ENCODE assay signal across 8 cellular contexts in genomic region chr1:32716312-32717126, GRCh38. TPM values are rescaled to one million over a fixed set of nuclear protein-coding genes. Genes with fewer than 3 reads are reported as not detected.
DNase-seq lines count a peak whose midpoint lies in the region; ATAC-seq, FAIRE-seq and TF ChIP-seq lines count a peak whose summit lies in the region.

No MANE protein-coding gene starts in this region.

- peak; percentile 6 for FAIRE-seq in H54 (lab: Jason Lieb, UNC)

- peak in 4 of 5 donors; percentile 18 to 28 (median 24) for DNase-seq in CD4-positive, alpha-beta memory T cell
- no peak for DNase-seq in H54 (ENCODE audit: insufficient read length, low spot score)
- peak; percentile 90 for DNase-seq in NCI-H2171 (lab: John Stamatoyannopoulos, UW)
- peak; percentile 60 for DNase-seq in activated CD4-positive, CD25-positive, alpha-beta regulatory T cell treated with anti-CD3 and anti-CD28 coated beads, Interleukin-2, amount 50 U/mL, for 72 hours
- peak; percentile 13 for DNase-seq in fibroblast of villous mesenchyme (ENCODE audit: low read depth)
- peak; percentile 92 to 94 for DNase-seq in trophoblast cell
- DNase-seq in ascending aorta (ENCODE audit: low spot score in 2 of 2), result no peak

- no peaks in the 10 kb centered on the region for H3K9me3 ChIP-seq in CD4-positive, alpha-beta memory T cell (ENCODE audit: control insufficient read depth in 1 of 2, low read length in 2 of 2)
- H3K9me3 ChIP-seq in trophoblast cell (ENCODE audit: insufficient read depth, low read depth, low read length), result no peaks in the 10 kb centered on the region
- H3K9me3 ChIP-seq in ascending aorta, result no peaks in the 10 kb centered on the region

- TF ChIP-seq CTCF in fibroblast of villous mesenchyme (IDR thresholded peaks at IDR 0.05; ENCODE audit: insufficient read depth, low read depth, low read length) (no peak), ascending aorta (IDR thresholded peaks at IDR 0.05) (no peak)

- H3K27ac Mint-ChIP-seq in CD4-positive, alpha-beta memory T cell, result peak overlapping the region in 1 of 7 donors; percentile 36

- H3K79me1 ChIP-seq in trophoblast cell (ENCODE audit: low read length), result peaks cover 2% of the 10 kb centered on the region

- no CpG with 5 or more reads among the region's 9 CpGs for whole genome bisulfite sequencing in trophoblast cell (ENCODE audit: extremely low coverage, insufficient coverage, insufficient read length)

- no peaks in the 10 kb centered on the region for H3K36me3 ChIP-seq in CD4-positive, alpha-beta memory T cell (ENCODE audit: insufficient read depth, low read length)
- H3K36me3 ChIP-seq in trophoblast cell (ENCODE audit: control insufficient read depth in 1 of 2, insufficient read depth in 2 of 2, low read length in 2 of 2) (no peaks in the 10 kb centered on the region), ascending aorta (no peaks in the 10 kb centered on the region)

- peaks cover 3 to 17% (median 7%) of the 10 kb centered on the region in 4 donors for H3K4me1 Mint-ChIP-seq in CD4-positive, alpha-beta memory T cell

- peak overlapping the region; percentile 22 for H3K14ac ChIP-seq in trophoblast cell (ENCODE audit: low read length)

- peak overlapping the region; percentile 6 for H4K12ac ChIP-seq in trophoblast cell (ENCODE audit: low read depth, low read length)

- H2BK120ac ChIP-seq in trophoblast cell (ENCODE audit: insufficient read depth, low read length, poor library complexity), result peak overlapping the region; percentile 4

- CTCF ChIA-PET in CD4-positive, alpha-beta memory T cell (lab: Charles Lee; ENCODE audit: partially characterized antibody), result interaction anchor here (1.0 to 8.5 kb wide), 2 partner anchors 10 to 58 kb away, joined by 3 to 184 read pairs; no protein-coding TSS in a partner anchor

- H2BK5ac ChIP-seq in trophoblast cell (ENCODE audit: low read depth, low read length, poor library complexity), result no peak overlapping the region

- no peak overlapping the region for H3K27ac ChIP-seq in CD4-positive, alpha-beta memory T cell (ENCODE audit: low read depth, low read length)
- H3K27ac ChIP-seq in trophoblast cell (ENCODE audit: low read depth, low read length), result no peak overlapping the region
- H3K27ac ChIP-seq in ascending aorta, result no peak overlapping the region

- intact Hi-C loops in CD4-positive, alpha-beta memory T cell (cut with micrococcal nuclease), result no loop called here
- intact Hi-C loops in ascending aorta (cut with DNase I), result loop anchor here (10.0 kb wide), 1 partner anchor 368 kb away; the partner anchor contains the start of gene AZIN2

- no peak overlapping the region for H3K4ac ChIP-seq in trophoblast cell (ENCODE audit: low read depth, low read length)

- no peak for ATAC-seq in GM19328 (IDR thresholded peaks at IDR 0.05; ENCODE audit: unreplicated experiment)

- no peak overlapping the region for H3K4me3 ChIP-seq in CD4-positive, alpha-beta memory T cell (ENCODE audit: low read length in 2 of 2)
- H3K4me3 ChIP-seq in fibroblast of villous mesenchyme (ENCODE audit: low read depth, low read length) (no peak overlapping the region), trophoblast cell (ENCODE audit: low read depth, low read length) (no peak overlapping the region), ascending aorta (no peak overlapping the region)

- peak overlapping the region in 2 of 8 donors; percentile 35 to 45 for H3K4me3 Mint-ChIP-seq in CD4-positive, alpha-beta memory T cell

- no peak overlapping the region for H3K23ac ChIP-seq in trophoblast cell (ENCODE audit: low read length)

- H3K36me3 Mint-ChIP-seq in CD4-positive, alpha-beta memory T cell, result no peaks in the 10 kb centered on the region

- H3K9me3 Mint-ChIP-seq in CD4-positive, alpha-beta memory T cell, result no peaks in the 10 kb centered on the region

- H3K9ac ChIP-seq in trophoblast cell (ENCODE audit: low read length), result no peak overlapping the region

- H3K27me3 Mint-ChIP-seq in CD4-positive, alpha-beta memory T cell, result peaks cover 0 to 2% of the 10 kb centered on the region in 2 donors

- peaks cover 15% of the 10 kb centered on the region for H3K4me1 ChIP-seq in CD4-positive, alpha-beta memory T cell (ENCODE audit: insufficient read depth, low read length)
- H3K4me1 ChIP-seq in trophoblast cell (ENCODE audit: control insufficient read depth in 1 of 2, insufficient read depth in 2 of 2, low read length in 2 of 2), result peaks cover 6 to 8% of the 10 kb centered on the region in 2 experiments
- H3K4me1 ChIP-seq in ascending aorta, result no peaks in the 10 kb centered on the region

- H2AK5ac ChIP-seq in trophoblast cell (ENCODE audit: low read length), result no peak overlapping the region

- no peaks in the 10 kb centered on the region for H3K27me3 ChIP-seq in CD4-positive, alpha-beta memory T cell (ENCODE audit: insufficient read depth, low read length)
- H3K27me3 ChIP-seq in trophoblast cell (ENCODE audit: insufficient read depth, low read length) (no peaks in the 10 kb centered on the region), ascending aorta (no peaks in the 10 kb centered on the region)

- H4K91ac ChIP-seq in trophoblast cell (ENCODE audit: low read depth, low read length), result peak overlapping the region; percentile 32

- H4K8ac ChIP-seq in trophoblast cell (ENCODE audit: low read depth, low read length), result peak overlapping the region; percentile 43

- H2AFZ ChIP-seq in trophoblast cell (ENCODE audit: insufficient read depth, low read length, poor library complexity), result peak overlapping the region; percentile 40

- TF ChIP-seq POLR2A in H54 (IDR thresholded peaks at IDR 0.05; ENCODE audit: low read depth, low read length), result no peak

- POLR2A ChIA-PET in CD4-positive, alpha-beta memory T cell (lab: Charles Lee; ENCODE audit: partially characterized antibody), result no interaction called here

- H3K18ac ChIP-seq in trophoblast cell (ENCODE audit: low read length), result peak overlapping the region; percentile 4

- H2BK12ac ChIP-seq in trophoblast cell (ENCODE audit: low read length), result peak overlapping the region; percentile 23

- H3K79me2 ChIP-seq in trophoblast cell (ENCODE audit: control insufficient read depth, insufficient read depth, low read length, poor library complexity), result no peaks in the 10 kb centered on the region

- peak overlapping the region; percentile 21 for H3K4me2 ChIP-seq in trophoblast cell (ENCODE audit: low read length)

RNA-seq across cellular contexts. Expression of gene SYNC, which starts 13.9 kb away (rescaled TPM):
- not detected for total RNA-seq in CD4-positive, alpha-beta memory T cell
- not detected for polyA plus RNA-seq in CD4-positive, alpha-beta memory T cell
- 56.0 and 72.5 TPM in 2 replicates for total RNA-seq in fibroblast of villous mesenchyme
- 2.2 and 2.3 TPM in 2 replicates for polyA plus RNA-seq in trophoblast cell (2013)
- total RNA-seq in ascending aorta, result 87.3 TPM

Comparison
In these comparisons a context has a peak if more than half of its experiments do, and no peak if none do; other contexts are left out.
1. DNase-seq: peak in CD4-positive, alpha-beta memory T cell (4 of 5), NCI-H2171 (single experiment), activated CD4-positive, CD25-positive, alpha-beta regulatory T cell treated with anti-CD3 and anti-CD28 coated beads, Interleukin-2, amount 50 U/mL, for 72 hours (single experiment), fibroblast of villous mesenchyme (single experiment) and trophoblast cell (2 of 2); none in H54 (single experiment) and ascending aorta (0 of 2).
2. RNA of gene SYNC, which starts 13.9 kb away (total RNA-seq): 87.3 TPM in ascending aorta (single experiment) and 56.0 to 72.5 TPM in fibroblast of villous mesenchyme; not detected in CD4-positive, alpha-beta memory T cell; every median in the first group is over 10 times any median in the second.